In genomic region chr3:129596194-129597086, GRCh38 we compare ENCODE assay signal across 10 cellular contexts. TPM values are rescaled to one million over a fixed set of nuclear protein-coding genes. Genes with fewer than 3 reads are reported as not detected.
DNase-seq lines count a peak whose midpoint lies in the region; ATAC-seq and TF ChIP-seq lines count a peak whose summit lies in the region.
"Had no signal": no experiment of that assay in that cellular context is flagged by ENCODE, and none has a peak within 500 bp of the region (broad histone marks: within the 10 kb centered on the region; RNA-seq: fewer than 3 reads in every experiment).

No MANE protein-coding gene starts in this region.

- H3K27ac ChIP-seq in fibroblast of lung (ENCODE audit: insufficient read depth, low read length), result peak overlapping the region; percentile 92
- H3K27ac ChIP-seq: KMS-11 had no signal

- peak; percentile 93 for DNase-seq in RPMI7951 (ENCODE audit: low read depth)
- DNase-seq in fibroblast of lung (ENCODE audit: low read depth in 2 of 2), result peak; percentile 96
- peak; percentile 68 for DNase-seq in nephron progenitor cell
- DNase-seq in stimulated activated naive CD8-positive, alpha-beta T cell treated with anti-CD3 and anti-CD28 coated beads, Interleukin-15, Interleukin-2, amounts not matched to agents 100 U/mL and 50 U/mL, for 24 hours, result no peak
- no peak for DNase-seq in NCI-H1105 (lab: John Stamatoyannopoulos, UW)
- DNase-seq: naive B cell had no signal

- H3K4me1 Mint-ChIP-seq in nephron progenitor cell, result peaks cover 95% of the 10 kb centered on the region

- H4K20me1 ChIP-seq in fibroblast of lung (ENCODE audit: control insufficient read depth, extremely low read depth, insufficient read depth, low read length), result no peaks in the 10 kb centered on the region

- peak overlapping the region; percentile 17; the same call in 1 of the 2 replicates for H3K9ac ChIP-seq in ES-I3 (ENCODE audit: low read depth, low read length)
- peak overlapping the region; percentile 71 for H3K9ac ChIP-seq in fibroblast of lung (ENCODE audit: insufficient read depth, low read length)
- H3K9ac ChIP-seq: KMS-11 had no signal

- peak overlapping the region; percentile 83 for H3K4me2 ChIP-seq in fibroblast of lung (ENCODE audit: extremely low read depth, insufficient read depth, low read length)
- H3K4me2 ChIP-seq: KMS-11 had no signal

- H3K27me3 Mint-ChIP-seq in nephron progenitor cell (ENCODE audit: low read depth, poor library complexity), result peaks cover 4% of the 10 kb centered on the region

- no peak for ATAC-seq in stimulated activated naive CD8-positive, alpha-beta T cell treated with anti-CD3 and anti-CD28 coated beads, Interleukin-15, Interleukin-2, amounts not matched to agents 100 U/mL and 50 U/mL, for 24 hours
- ATAC-seq in GM19035 (IDR thresholded peaks at IDR 0.05; ENCODE audit: unreplicated experiment) (no peak), HG02970 (IDR thresholded peaks at IDR 0.05; ENCODE audit: low FRiP score, unreplicated experiment) (no peak)

- H3K27me3 ChIP-seq in fibroblast of lung (ENCODE audit: control insufficient read depth, insufficient read depth, low read length), result no peaks in the 10 kb centered on the region

- H3K27ac Mint-ChIP-seq in nephron progenitor cell, result peak overlapping the region; percentile 85

- H3K36me3 ChIP-seq in ES-I3 (ENCODE audit: insufficient read depth, low read length) (no peaks in the 10 kb centered on the region; the same call in 1 of the 2 replicates), fibroblast of lung (ENCODE audit: control insufficient read depth, insufficient read depth, low read length) (no peaks in the 10 kb centered on the region)

- H3K9me3 ChIP-seq in ES-I3 (ENCODE audit: control insufficient read depth, insufficient read depth, low read length) (no peaks in the 10 kb centered on the region), fibroblast of lung (ENCODE audit: control insufficient read depth, insufficient read depth, low read depth, low read length) (no peaks in the 10 kb centered on the region)

- no peak overlapping the region for H2AFZ ChIP-seq in fibroblast of lung (ENCODE audit: low read length)

- TF ChIP-seq CTCF in fibroblast of lung (conservative IDR thresholded peaks at IDR 0.05 in 1 of 2, IDR thresholded peaks at IDR 0.05 in 1 of 2; ENCODE audit: low read depth in 1 of 2, low read length in 2 of 2), result no peak
- TF ChIP-seq CTCF in nephron progenitor cell (IDR thresholded peaks at IDR 0.05), result no peak

- H3K4me3 Mint-ChIP-seq in nephron progenitor cell, result peak overlapping the region; percentile 13
- H3K4me3 Mint-ChIP-seq: naive B cell had no signal

- H3K9me3 Mint-ChIP-seq in nephron progenitor cell, result no peaks in the 10 kb centered on the region
- H3K9me3 Mint-ChIP-seq: naive B cell had no signal

- peak overlapping the region in 3 of 4 experiments; percentile 5 to 33 (median 11) for H3K4me3 ChIP-seq in fibroblast of lung (replicated peaks in 1 of 4; ENCODE audit: control extremely low read depth in 1 of 4, insufficient read depth in 1 of 4, low read depth in 3 of 4, low read length in 4 of 4)

- H3K79me2 ChIP-seq in fibroblast of lung (ENCODE audit: control insufficient read depth, insufficient read depth, low read length), result peaks cover 77% of the 10 kb centered on the region

- H3K4me1 ChIP-seq in ES-I3 (ENCODE audit: insufficient read depth, low read length) (peaks cover 77% of the 10 kb centered on the region), fibroblast of lung (ENCODE audit: control insufficient read depth, extremely low read depth, insufficient read depth, low read length) (peaks cover 76% of the 10 kb centered on the region)

- H3K36me3 Mint-ChIP-seq in nephron progenitor cell (ENCODE audit: low read depth), result no peaks in the 10 kb centered on the region
- H3K36me3 Mint-ChIP-seq: naive B cell had no signal

RNA-seq across cellular contexts. Expression of gene PLXND1, which starts 10.0 kb away (rescaled TPM):
- 68.0 and 68.9 TPM in 2 replicates for total RNA-seq in RPMI7951 (2014; rRNA removed; shearing (Covaris generic))
- total RNA-seq in fibroblast of lung, result 76.8 and 109 TPM in 2 replicates
- 41.0 and 89.6 TPM in 2 replicates for polyA plus RNA-seq in fibroblast of lung
- 70.9 and 230 TPM in 2 replicates for polyA plus RNA-seq in fibroblast of lung (2012)
- polyA minus RNA-seq in fibroblast of lung (ENCODE audit: low replicate concordance), result 139 and 579 TPM in 2 replicates

RNA-seq across cellular contexts. Expression of gene H1-8, which starts 53.5 kb away (rescaled TPM):
- not detected in 2 replicates for total RNA-seq in RPMI7951 (2014; rRNA removed; shearing (Covaris generic))
- not detected in 2 replicates for total RNA-seq in fibroblast of lung
- not detected in 2 replicates for polyA plus RNA-seq in fibroblast of lung
- not detected in 2 replicates for polyA plus RNA-seq in fibroblast of lung (2012)
- not detected in 2 replicates for polyA minus RNA-seq in fibroblast of lung (ENCODE audit: low replicate concordance)

Comparison
In these comparisons a context has a peak if more than half of its experiments do, and no peak if none do; other contexts are left out.
1. DNase-seq: peak in RPMI7951 (single experiment), fibroblast of lung (2 of 2) and nephron progenitor cell (single experiment); none in stimulated activated naive CD8-positive, alpha-beta T cell treated with anti-CD3 and anti-CD28 coated beads, Interleukin-15, Interleukin-2, amounts not matched to agents 100 U/mL and 50 U/mL, for 24 hours (single experiment) and NCI-H1105 (single experiment).